In genomic region chr1:32205401-32206370, GRCh38 we compare ENCODE assay signal across 1 cellular context.
TF ChIP-seq lines count a peak whose summit lies in the region.

TSS of gene IQCC (plus strand) at chr1:32205671. CDS start at chr1:32205682, 11 bp downstream.

TF ChIP-seq in A549, 52 proteins besides CTCF, POLR2A, EP300 and RAD21 (continued from another document):
- TF ChIP-seq REST (IDR thresholded peaks at IDR 0.05) (no peak), CEBPB (IDR thresholded peaks at IDR 0.05) (no peak), MAZ (IDR thresholded peaks at IDR 0.05; ENCODE audit: borderline replicate concordance, low read depth, low read length) (no peak), NPAS2 (CRISPR knock-in tag; IDR thresholded peaks at IDR 0.05; ENCODE audit: borderline replicate concordance) (no peak), NFE2L2 (conservative IDR thresholded peaks at IDR 0.05; ENCODE audit: low read length) (no peak), NR3C1 (IDR thresholded peaks at IDR 0.05) (no peak), FOSB (CRISPR knock-in tag; IDR thresholded peaks at IDR 0.05) (no peak), HDAC2 (IDR thresholded peaks at IDR 0.05) (no peak), TP53 (CRISPR knock-in tag; IDR thresholded peaks at IDR 0.05) (no peak), ZC3H11A (IDR thresholded peaks at IDR 0.05) (no peak), HOXB13 (CRISPR knock-in tag; IDR thresholded peaks at IDR 0.05; ENCODE audit: low read depth) (no peak), POLR2AphosphoS2 (conservative IDR thresholded peaks at IDR 0.05; ENCODE audit: low read length) (no peak), SMC3 (IDR thresholded peaks at IDR 0.05) (no peak), CBX8 (IDR thresholded peaks at IDR 0.05) (no peak), CHD2 (IDR thresholded peaks at IDR 0.05; ENCODE audit: low read length, partially characterized antibody) (no peak), JUNB (IDR thresholded peaks at IDR 0.05) (no peak), MYC (IDR thresholded peaks at IDR 0.05; ENCODE audit: borderline replicate concordance, low read length) (no peak), RNF2 (IDR thresholded peaks at IDR 0.05; ENCODE audit: borderline replicate concordance, low read depth) (no peak), TFCP2L1 (CRISPR knock-in tag; IDR thresholded peaks at IDR 0.05) (no peak), CBX2 (IDR thresholded peaks at IDR 0.05; ENCODE audit: borderline replicate concordance, low read depth) (no peak), MAFK (IDR thresholded peaks at IDR 0.05; ENCODE audit: partially characterized antibody) (no peak), SREBF2 (IDR thresholded peaks at IDR 0.05) (no peak), RCOR1 (IDR thresholded peaks at IDR 0.05; ENCODE audit: low read depth, low read length) (no peak), EHMT2 (IDR thresholded peaks at IDR 0.05; ENCODE audit: low read depth) (no peak), HOXB5 (CRISPR knock-in tag; IDR thresholded peaks at IDR 0.05) (no peak), HES2 (IDR thresholded peaks at IDR 0.05) (no peak), EHF (CRISPR knock-in tag; IDR thresholded peaks at IDR 0.05) (no peak), RFX5 (IDR thresholded peaks at IDR 0.05) (no peak), ZSCAN20 (CRISPR knock-in tag; IDR thresholded peaks at IDR 0.05) (no peak), MAX (IDR thresholded peaks at IDR 0.05) (peak; percentile 68), GATA3 (IDR thresholded peaks at IDR 0.05; ENCODE audit: borderline replicate concordance) (peak; percentile 11; the same call in 1 of the 2 replicates), KDM5A (IDR thresholded peaks at IDR 0.05) (peak; percentile 60; the same call in 1 of the 2 replicates), ZFP36 (IDR thresholded peaks at IDR 0.05; ENCODE audit: borderline replicate concordance, partially characterized antibody) (no peak), JUN (IDR thresholded peaks at IDR 0.05) (peak in 1 of 2 experiments; percentile 26; a peak in 1 of 5 replicates), HOXA7 (CRISPR knock-in tag; IDR thresholded peaks at IDR 0.05) (no peak), RARB (CRISPR knock-in tag; IDR thresholded peaks at IDR 0.05) (no peak), BHLHE40 (IDR thresholded peaks at IDR 0.05; ENCODE audit: low read depth, low read length) (no peak), ZNF302 (CRISPR knock-in tag; IDR thresholded peaks at IDR 0.05) (no peak), FOXS1 (CRISPR knock-in tag; IDR thresholded peaks at IDR 0.05) (no peak)
- TF ChIP-seq, protein P1, sequence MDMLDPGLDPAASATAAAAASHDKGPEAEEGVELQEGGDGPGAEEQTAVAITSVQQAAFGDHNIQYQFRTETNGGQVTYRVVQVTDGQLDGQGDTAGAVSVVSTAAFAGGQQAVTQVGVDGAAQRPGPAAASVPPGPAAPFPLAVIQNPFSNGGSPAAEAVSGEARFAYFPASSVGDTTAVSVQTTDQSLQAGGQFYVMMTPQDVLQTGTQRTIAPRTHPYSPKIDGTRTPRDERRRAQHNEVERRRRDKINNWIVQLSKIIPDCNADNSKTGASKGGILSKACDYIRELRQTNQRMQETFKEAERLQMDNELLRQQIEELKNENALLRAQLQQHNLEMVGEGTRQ (IDR thresholded peaks at IDR 0.05): no peak
- TF ChIP-seq, protein P2, sequence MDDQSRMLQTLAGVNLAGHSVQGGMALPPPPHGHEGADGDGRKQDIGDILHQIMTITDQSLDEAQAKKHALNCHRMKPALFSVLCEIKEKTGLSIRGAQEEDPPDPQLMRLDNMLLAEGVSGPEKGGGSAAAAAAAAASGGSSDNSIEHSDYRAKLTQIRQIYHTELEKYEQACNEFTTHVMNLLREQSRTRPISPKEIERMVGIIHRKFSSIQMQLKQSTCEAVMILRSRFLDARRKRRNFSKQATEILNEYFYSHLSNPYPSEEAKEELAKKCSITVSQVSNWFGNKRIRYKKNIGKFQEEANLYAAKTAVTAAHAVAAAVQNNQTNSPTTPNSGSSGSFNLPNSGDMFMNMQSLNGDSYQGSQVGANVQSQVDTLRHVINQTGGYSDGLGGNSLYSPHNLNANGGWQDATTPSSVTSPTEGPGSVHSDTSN (IDR thresholded peaks at IDR 0.05): 0 out of 2 replicates have a peak, but pooled peaks have one; percentile 36
- TF ChIP-seq, protein P3, sequence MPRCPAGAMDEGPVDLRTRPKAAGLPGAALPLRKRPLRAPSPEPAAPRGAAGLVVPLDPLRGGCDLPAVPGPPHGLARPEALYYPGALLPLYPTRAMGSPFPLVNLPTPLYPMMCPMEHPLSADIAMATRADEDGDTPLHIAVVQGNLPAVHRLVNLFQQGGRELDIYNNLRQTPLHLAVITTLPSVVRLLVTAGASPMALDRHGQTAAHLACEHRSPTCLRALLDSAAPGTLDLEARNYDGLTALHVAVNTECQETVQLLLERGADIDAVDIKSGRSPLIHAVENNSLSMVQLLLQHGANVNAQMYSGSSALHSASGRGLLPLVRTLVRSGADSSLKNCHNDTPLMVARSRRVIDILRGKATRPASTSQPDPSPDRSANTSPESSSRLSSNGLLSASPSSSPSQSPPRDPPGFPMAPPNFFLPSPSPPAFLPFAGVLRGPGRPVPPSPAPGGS (IDR thresholded peaks at IDR 0.05): no peak
- TF ChIP-seq, protein P4, sequence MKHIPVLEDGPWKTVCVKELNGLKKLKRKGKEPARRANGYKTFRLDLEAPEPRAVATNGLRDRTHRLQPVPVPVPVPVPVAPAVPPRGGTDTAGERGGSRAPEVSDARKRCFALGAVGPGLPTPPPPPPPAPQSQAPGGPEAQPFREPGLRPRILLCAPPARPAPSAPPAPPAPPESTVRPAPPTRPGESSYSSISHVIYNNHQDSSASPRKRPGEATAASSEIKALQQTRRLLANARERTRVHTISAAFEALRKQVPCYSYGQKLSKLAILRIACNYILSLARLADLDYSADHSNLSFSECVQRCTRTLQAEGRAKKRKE (CRISPR knock-in tag; IDR thresholded peaks at IDR 0.05; ENCODE audit: low read depth): no peak
TF ChIP-seq in A549: peak in this region for 7.
